In genomic region chr9:125241863-125242739, GRCh38 we compare ENCODE assay signal across 8 cellular contexts. TPM values are rescaled to one million over a fixed set of nuclear protein-coding genes. Genes with fewer than 3 reads are reported as not detected.
DNase-seq lines count a peak whose midpoint lies in the region; ATAC-seq, FAIRE-seq and TF ChIP-seq lines count a peak whose summit lies in the region.

No MANE protein-coding gene starts in this region.

- H3K9me3 Mint-ChIP-seq in stimulated activated naive B cell treated with anti-CD40 and anti-IgM and Interleukin-4, amounts not matched to agents 10 μg/mL and 1 μg/mL and 100 μg/mL, for 72 hours = no peaks in the 10 kb centered on the region

- H4K20me1 ChIP-seq in keratinocyte (ENCODE audit: control insufficient read depth, extremely low read depth, insufficient read depth, low read length) = peaks cover 36% of the 10 kb centered on the region

- dilution Hi-C loops in keratinocyte (cut with MboI; ENCODE audit: extremely low pct_ligation_motif_present, low sequenced_read_pairs) = no loop called here

- H3K27ac Mint-ChIP-seq in stimulated activated naive B cell treated with anti-CD40 and anti-IgM and Interleukin-4, amounts not matched to agents 10 μg/mL and 1 μg/mL and 100 μg/mL, for 72 hours = peak overlapping the region; percentile 97

- peak overlapping the region; percentile 99 for H3K9ac ChIP-seq in keratinocyte (ENCODE audit: control insufficient read depth, extremely low read depth, insufficient read depth, low read length)

- H2AFZ ChIP-seq in keratinocyte (ENCODE audit: control insufficient read depth, low read length) = peak overlapping the region; percentile 89

- H3K4me1 ChIP-seq in body of pancreas (peaks cover 30% of the 10 kb centered on the region), keratinocyte (ENCODE audit: control insufficient read depth, extremely low read depth, insufficient read depth, low read length) (peaks cover 36% of the 10 kb centered on the region)

- peak overlapping the region; percentile 81 for H3K4me3 ChIP-seq in GM06990 (replicated peaks; ENCODE audit: low read depth, low read length)
- H3K4me3 ChIP-seq in body of pancreas = peak overlapping the region; percentile 21 to 22
- peak overlapping the region; percentile 93 to 99 (median 99) for H3K4me3 ChIP-seq in keratinocyte (ENCODE audit: control insufficient read depth in 2 of 3, extremely low read depth in 1 of 3, insufficient read depth in 2 of 3, low read depth in 1 of 3, low read length in 3 of 3)

- DNase-seq in GM06990 (ENCODE audit: extremely low read depth, insufficient read length) = no peak
- peak; percentile 45 for DNase-seq in NCI-H226
- DNase-seq in body of pancreas = peak; percentile 43 to 49 (median 48)
- no peak for DNase-seq in keratinocyte (ENCODE audit: low read depth, low spot score)
- no peak for DNase-seq in stimulated activated naive B cell treated with anti-CD40 and anti-IgM and Interleukin-4, amounts not matched to agents 10 μg/mL and 1 μg/mL and 100 μg/mL, for 72 hours
- DNase-seq in mucosa of gallbladder (ENCODE audit: low spot score) = no peak
- DNase-seq in A172 (ENCODE audit: low spot score) = no peak

- WGBS in body of pancreas, 2 donors = 15 to 19% methylated on average over 26 to 27 of the region's 27 CpGs

- H3K27me3 ChIP-seq in GM06990 (replicated peaks; ENCODE audit: control insufficient read depth, insufficient read depth, low read length) = no peaks in the 10 kb centered on the region
- H3K27me3 ChIP-seq in body of pancreas = no peaks in the 10 kb centered on the region
- H3K27me3 ChIP-seq in keratinocyte (ENCODE audit: control insufficient read depth, extremely low read depth, insufficient read depth, low read length) = no peaks in the 10 kb centered on the region

- no peaks in the 10 kb centered on the region for H3K27me3 Mint-ChIP-seq in stimulated activated naive B cell treated with anti-CD40 and anti-IgM and Interleukin-4, amounts not matched to agents 10 μg/mL and 1 μg/mL and 100 μg/mL, for 72 hours

- H3K4me2 ChIP-seq in keratinocyte (ENCODE audit: control insufficient read depth, extremely low read depth, insufficient read depth, low read depth, low read length) = peak overlapping the region; percentile 100

- no peak for TF ChIP-seq CTCF in GM06990 (IDR thresholded peaks at IDR 0.05; ENCODE audit: insufficient read depth, low read length, poor library complexity, severe bottlenecking)
- TF ChIP-seq CTCF in body of pancreas (IDR thresholded peaks at IDR 0.05) = no peak
- no peak for TF ChIP-seq CTCF in keratinocyte (optimal IDR thresholded peaks at IDR 0.05 in 1 of 3, IDR thresholded peaks at IDR 0.05 in 1 of 3, conservative IDR thresholded peaks at IDR 0.05 in 1 of 3; ENCODE audit: extremely low read depth in 1 of 3, insufficient read depth in 2 of 3, low read length in 3 of 3)

- H3K4me3 Mint-ChIP-seq in stimulated activated naive B cell treated with anti-CD40 and anti-IgM and Interleukin-4, amounts not matched to agents 10 μg/mL and 1 μg/mL and 100 μg/mL, for 72 hours = peak overlapping the region; percentile 90 to 97

- H3K9me3 ChIP-seq in body of pancreas (no peaks in the 10 kb centered on the region), keratinocyte (ENCODE audit: control insufficient read depth, low read depth, low read length) (no peaks in the 10 kb centered on the region)

- no peak for TF ChIP-seq POLR2A in body of pancreas (IDR thresholded peaks at IDR 0.05)

- H3K36me3 ChIP-seq in GM06990 (ENCODE audit: control insufficient read depth, insufficient read depth, low read length) = peaks cover 13% of the 10 kb centered on the region
- peaks cover 0 to 5% of the 10 kb centered on the region in 2 donors for H3K36me3 ChIP-seq in body of pancreas (replicated peaks in 1 of 2; ENCODE audit: insufficient read depth in 1 of 2, low read depth in 2 of 2)
- peaks cover 19 to 34% of the 10 kb centered on the region in 2 experiments for H3K36me3 ChIP-seq in keratinocyte (ENCODE audit: control insufficient read depth in 2 of 2, extremely low read depth in 1 of 2, insufficient read depth in 2 of 2, low read length in 2 of 2)

- peaks cover 24 to 26% of the 10 kb centered on the region in 2 donors for H3K36me3 Mint-ChIP-seq in stimulated activated naive B cell treated with anti-CD40 and anti-IgM and Interleukin-4, amounts not matched to agents 10 μg/mL and 1 μg/mL and 100 μg/mL, for 72 hours

- FAIRE-seq in keratinocyte (lab: Jason Lieb, UNC) = no peak

- no peaks in the 10 kb centered on the region for H3K9me1 ChIP-seq in keratinocyte (ENCODE audit: control insufficient read depth, extremely low read depth, insufficient read depth, low read length)

- H3K4me1 Mint-ChIP-seq in stimulated activated naive B cell treated with anti-CD40 and anti-IgM and Interleukin-4, amounts not matched to agents 10 μg/mL and 1 μg/mL and 100 μg/mL, for 72 hours = peaks cover 13 to 36% of the 10 kb centered on the region in 2 donors

- intact Hi-C loops in body of pancreas (cut with DNase I) = no loop called here

- H3K27ac ChIP-seq in body of pancreas (peak overlapping the region; percentile 93 to 97 (median 94)), keratinocyte (ENCODE audit: control insufficient read depth, insufficient read depth, low read length) (peak overlapping the region; percentile 99)

- peaks cover 47% of the 10 kb centered on the region for H3K79me2 ChIP-seq in keratinocyte (ENCODE audit: control insufficient read depth, insufficient read depth, low read length)

- peak; percentile 10 for ATAC-seq in GM21529 (IDR thresholded peaks at IDR 0.05; ENCODE audit: unreplicated experiment)
- ATAC-seq in body of pancreas = peak; percentile 3
- peak; percentile 10 to 17 for ATAC-seq in stimulated activated naive B cell treated with anti-CD40 and anti-IgM and Interleukin-4, amounts not matched to agents 10 μg/mL and 1 μg/mL and 100 μg/mL, for 72 hours (replicated peaks)

RNA-seq across cellular contexts. Expression of gene HSPA5, which starts 1.0 kb away (rescaled TPM):
- 100 to 1,000 TPM in 1 of 2 donors, 10 to 100 TPM in 1; 78.6 to 170 TPM for total RNA-seq in body of pancreas
- polyA plus RNA-seq in keratinocyte = 138 to 378 TPM (median 274 TPM) in 3 replicates
- 591 TPM for polyA plus RNA-seq in keratinocyte (2011; ENCODE audit: low read depth)
- polyA plus RNA-seq in keratinocyte (2011; cell fraction: cytosol; rRNA removed) = 61.0 and 96.2 TPM in 2 replicates
- polyA plus RNA-seq in keratinocyte (2011; cell fraction: nucleus; rRNA removed) = 423 and 629 TPM in 2 replicates
- polyA plus RNA-seq in keratinocyte (2012; ENCODE audit: low replicate concordance) = 480 and 505 TPM in 2 replicates
- polyA minus RNA-seq in keratinocyte = 121 to 253 TPM (median 189 TPM) in 3 replicates
- 141 TPM for polyA minus RNA-seq in keratinocyte (2011; cell fraction: cytosol; rRNA and poly(A)+ RNA removed)
- polyA minus RNA-seq in keratinocyte (2011; cell fraction: nucleus; rRNA and poly(A)+ RNA removed) = 357 and 483 TPM in 2 replicates
- total RNA-seq in mucosa of gallbladder = 363 TPM
- total RNA-seq in A172 (2014; rRNA removed; shearing (Covaris generic)) = 77.5 and 93.5 TPM in 2 replicates

RNA-seq across cellular contexts. Expression of gene GAPVD1, which starts 19.5 kb away (rescaled TPM):
- total RNA-seq in body of pancreas = 10 to 100 TPM; 25.7 to 48.8 TPM
- polyA plus RNA-seq in keratinocyte = 15.1 to 26.8 TPM (median 23.2 TPM) in 3 replicates
- polyA plus RNA-seq in keratinocyte (2011; ENCODE audit: low read depth) = 34.1 TPM
- 10.5 and 17.7 TPM in 2 replicates for polyA plus RNA-seq in keratinocyte (2011; cell fraction: cytosol; rRNA removed)
- 46.7 and 50.6 TPM in 2 replicates for polyA plus RNA-seq in keratinocyte (2011; cell fraction: nucleus; rRNA removed)
- 20.8 and 21.7 TPM in 2 replicates for polyA plus RNA-seq in keratinocyte (2012; ENCODE audit: low replicate concordance)
- 22.4 to 74.2 TPM (median 39.7 TPM) in 3 replicates for polyA minus RNA-seq in keratinocyte
- polyA minus RNA-seq in keratinocyte (2011; cell fraction: cytosol; rRNA and poly(A)+ RNA removed) = 37.0 TPM
- 39.6 and 86.7 TPM in 2 replicates for polyA minus RNA-seq in keratinocyte (2011; cell fraction: nucleus; rRNA and poly(A)+ RNA removed)
- 45.8 TPM for total RNA-seq in mucosa of gallbladder
- total RNA-seq in A172 (2014; rRNA removed; shearing (Covaris generic)) = 46.3 and 58.8 TPM in 2 replicates

RNA-seq across cellular contexts. Expression of gene RABEPK, which starts 41.8 kb away (rescaled TPM):
- total RNA-seq in body of pancreas = 1 to 10 TPM; 4.3 to 6.7 TPM
- 29.7 to 33.4 TPM (median 30.8 TPM) in 3 replicates for polyA plus RNA-seq in keratinocyte
- 7.8 TPM for polyA plus RNA-seq in keratinocyte (2011; ENCODE audit: low read depth)
- polyA plus RNA-seq in keratinocyte (2011; cell fraction: cytosol; rRNA removed) = 27.7 and 29.1 TPM in 2 replicates
- polyA plus RNA-seq in keratinocyte (2011; cell fraction: nucleus; rRNA removed) = 16.9 and 17.8 TPM in 2 replicates
- polyA plus RNA-seq in keratinocyte (2012; ENCODE audit: low replicate concordance) = 19.0 and 26.9 TPM in 2 replicates
- 16.3 to 23.5 TPM (median 20.6 TPM) in 3 replicates for polyA minus RNA-seq in keratinocyte
- 14.2 TPM for polyA minus RNA-seq in keratinocyte (2011; cell fraction: cytosol; rRNA and poly(A)+ RNA removed)
- 4.5 and 6.6 TPM in 2 replicates for polyA minus RNA-seq in keratinocyte (2011; cell fraction: nucleus; rRNA and poly(A)+ RNA removed)
- total RNA-seq in mucosa of gallbladder = 10.5 TPM
- 32.2 and 41.7 TPM in 2 replicates for total RNA-seq in A172 (2014; rRNA removed; shearing (Covaris generic))

RNA-seq across cellular contexts. Expression of gene PPP6C, which starts 52.5 kb away (rescaled TPM):
- total RNA-seq in body of pancreas = 10 to 100 TPM; 13.8 to 19.5 TPM
- 18.5 to 35.9 TPM (median 28.5 TPM) in 3 replicates for polyA plus RNA-seq in keratinocyte
- polyA plus RNA-seq in keratinocyte (2011; ENCODE audit: low read depth) = 8.1 TPM
- polyA plus RNA-seq in keratinocyte (2011; cell fraction: cytosol; rRNA removed) = 19.9 and 41.8 TPM in 2 replicates
- polyA plus RNA-seq in keratinocyte (2011; cell fraction: nucleus; rRNA removed) = 14.3 and 17.7 TPM in 2 replicates
- polyA plus RNA-seq in keratinocyte (2012; ENCODE audit: low replicate concordance) = 22.4 and 22.7 TPM in 2 replicates
- 5.8 to 33.9 TPM (median 15.6 TPM) in 3 replicates for polyA minus RNA-seq in keratinocyte
- 18.8 TPM for polyA minus RNA-seq in keratinocyte (2011; cell fraction: cytosol; rRNA and poly(A)+ RNA removed)
- polyA minus RNA-seq in keratinocyte (2011; cell fraction: nucleus; rRNA and poly(A)+ RNA removed) = 6.8 and 10.5 TPM in 2 replicates
- 36.4 TPM for total RNA-seq in mucosa of gallbladder
- 86.9 and 92.2 TPM in 2 replicates for total RNA-seq in A172 (2014; rRNA removed; shearing (Covaris generic))

Comparison
In these comparisons a context has a peak if more than half of its experiments do, and no peak if none do; other contexts are left out.
1. DNase-seq: peak in NCI-H226 (single experiment) and body of pancreas (4 of 4); none in GM06990 (single experiment), keratinocyte (single experiment), stimulated activated naive B cell treated with anti-CD40 and anti-IgM and Interleukin-4, amounts not matched to agents 10 μg/mL and 1 μg/mL and 100 μg/mL, for 72 hours (single experiment), mucosa of gallbladder (single experiment) and A172 (single experiment).
2. H3K4me3 ChIP-seq: peak in every context shown above with its lines; median percentile 99 in keratinocyte; 81 in GM06990; 22 in body of pancreas.
3. Peak in every context shown above with its lines, with median percentiles within 50 percentile points of each other: ATAC-seq.